11 cellular contexts compared by ENCODE assay signal in genomic region chr10:22823109-22823508, GRCh38.
DNase-seq lines count a peak whose midpoint lies in the region; ATAC-seq and TF ChIP-seq lines count a peak whose summit lies in the region.
"Had no signal": no experiment of that assay in that cellular context is flagged by ENCODE, and none has a peak within 500 bp of the region (broad histone marks: within the 10 kb centered on the region; RNA-seq: fewer than 3 reads in every experiment).

No MANE protein-coding gene starts in this region.

- TF ChIP-seq CTCF in astrocyte of the spinal cord (IDR thresholded peaks at IDR 0.05; ENCODE audit: low read depth, low read length): no peak

- in situ Hi-C loops in astrocyte of the spinal cord (cut with HindIII; ENCODE audit: low sequenced_read_pairs): no loop called here

- no peak overlapping the region for H3K4me3 ChIP-seq in astrocyte of the spinal cord (ENCODE audit: low read depth, low read length)
- H3K4me3 ChIP-seq: psoas muscle had no signal

- DNase-seq in astrocyte of the spinal cord (ENCODE audit: low read depth, low spot score): peak; percentile 84
- DNase-seq in pulmonary artery endothelial cell (ENCODE audit: low read depth, low spot score): peak; percentile 45
- DNase-seq in GM19238 (ENCODE audit: insufficient read length, low spot score): no peak
- DNase-seq in GDM1 (lab: John Stamatoyannopoulos, UW): no peak
- no peak for DNase-seq in iPS-NIHi11 (ENCODE audit: low spot score)
- DNase-seq in NCI-H748 treated with DMSO at 0.1 percent for 48 hours (lab: John Stamatoyannopoulos, UW): no peak
- DNase-seq: hippocampal formation, Kasumi-1, psoas muscle had no signal

- peak; percentile 86 for ATAC-seq in GM18870 (IDR thresholded peaks at IDR 0.05; ENCODE audit: unreplicated experiment)
- ATAC-seq in HG03135 (IDR thresholded peaks at IDR 0.05; ENCODE audit: unreplicated experiment): peak; percentile 84
- ATAC-seq: psoas muscle had no signal

Comparison
In these comparisons a context has a peak if more than half of its experiments do, and no peak if none do; other contexts are left out.
1. DNase-seq: peak in astrocyte of the spinal cord (single experiment) and pulmonary artery endothelial cell (single experiment); none in GM19238 (single experiment), GDM1 (single experiment), iPS-NIHi11 (single experiment) and NCI-H748 treated with DMSO at 0.1 percent for 48 hours (single experiment).